Comparison of ENCODE assay signal across 8 cellular contexts in the genomic region with DNA sequence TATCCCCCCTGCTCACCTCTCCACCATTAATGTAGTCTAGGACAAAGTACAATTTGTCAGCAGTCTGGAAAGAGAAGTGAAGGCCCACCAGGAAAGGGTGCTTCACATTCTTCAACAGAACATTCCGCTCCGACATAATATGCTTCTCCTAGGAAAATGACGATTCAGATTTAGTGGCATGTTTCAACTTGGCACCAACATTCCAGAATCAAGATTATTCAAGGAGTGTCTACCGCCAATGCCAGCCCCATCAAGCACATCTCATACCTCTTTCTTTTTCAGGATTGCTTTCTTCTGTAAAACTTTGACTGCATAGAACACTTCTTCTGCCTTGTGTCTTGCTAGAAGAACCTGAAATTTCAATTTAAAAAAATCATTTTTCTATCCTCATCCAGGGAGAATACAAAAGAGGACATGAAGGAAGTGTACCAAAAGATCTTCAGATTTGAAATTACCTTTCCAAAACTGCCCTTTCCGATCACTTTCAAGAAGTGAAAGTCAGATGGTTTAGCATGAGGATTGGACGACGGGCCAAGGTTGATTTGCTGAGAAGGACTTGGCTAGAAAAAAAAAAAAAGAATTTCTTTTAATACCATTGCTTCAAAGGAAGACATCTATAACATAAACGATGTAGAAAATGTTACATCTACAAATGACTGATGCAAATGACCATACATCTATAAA.
DNase-seq lines count a peak whose midpoint lies in the region; ATAC-seq and TF ChIP-seq lines count a peak whose summit lies in the region.

No MANE protein-coding gene starts in this region.

- H3K9me3 ChIP-seq in heart right ventricle = no peaks in the 10 kb centered on the region
- no peaks in the 10 kb centered on the region for H3K9me3 ChIP-seq in breast epithelium
- no peaks in the 10 kb centered on the region for H3K9me3 ChIP-seq in mononuclear cell (ENCODE audit: low read depth, low read length)
- no peaks in the 10 kb centered on the region for H3K9me3 ChIP-seq in uterus

- H3K27ac ChIP-seq in heart right ventricle = peak overlapping the region in 9 of 10 donors; percentile 0 to 100 (median 98)
- H3K27ac ChIP-seq in breast epithelium = peak overlapping the region; percentile 27 to 33
- H3K27ac ChIP-seq in uterus = peak overlapping the region in 1 of 2 donors; percentile 51

- no peak for DNase-seq in heart right ventricle
- no peak for DNase-seq in cardiac septum (ENCODE audit: low spot score)
- no peak for DNase-seq in breast epithelium (ENCODE audit: low spot score in 2 of 2)
- no peak for DNase-seq in uterus
- no peak for DNase-seq in NCI-H446 treated with DMSO at 0.1 percent for 48 hours (lab: John Stamatoyannopoulos, UW)

- 41 to 46% methylated on average over 8 of the region's 8 CpGs for WGBS in heart right ventricle, 2 donors

- H3K4me1 ChIP-seq in heart right ventricle = peaks cover 2 to 76% (median 65%) of the 10 kb centered on the region in 9 donors
- H3K4me1 ChIP-seq in breast epithelium = peaks cover 5 to 6% of the 10 kb centered on the region in 2 donors
- peaks cover 57% of the 10 kb centered on the region for H3K4me1 ChIP-seq in mononuclear cell (ENCODE audit: insufficient read depth, low read length)
- H3K4me1 ChIP-seq in uterus = peaks cover 0 to 8% of the 10 kb centered on the region in 2 donors

- H3K4me3 ChIP-seq in heart right ventricle (peak overlapping the region; percentile 66 to 85 (median 78)), breast epithelium (peak overlapping the region; percentile 78 to 93 (median 87)), mononuclear cell (ENCODE audit: low read length) (peak overlapping the region; percentile 86), uterus (peak overlapping the region; percentile 41 to 84)

- TF ChIP-seq CTCF in heart right ventricle (IDR thresholded peaks at IDR 0.05) (no peak), breast epithelium (IDR thresholded peaks at IDR 0.05) (no peak), uterus (IDR thresholded peaks at IDR 0.05) (no peak)

- H3K27me3 ChIP-seq in heart right ventricle = no peaks in the 10 kb centered on the region
- H3K27me3 ChIP-seq in breast epithelium = no peaks in the 10 kb centered on the region
- H3K27me3 ChIP-seq in mononuclear cell (ENCODE audit: insufficient read depth, low read length) = no peaks in the 10 kb centered on the region
- H3K27me3 ChIP-seq in uterus = no peaks in the 10 kb centered on the region

- TF ChIP-seq POLR2A in breast epithelium (IDR thresholded peaks at IDR 0.05) (no peak), uterus (IDR thresholded peaks at IDR 0.05) (no peak)

- peaks cover 0 to 58% (median 33%) of the 10 kb centered on the region in 9 donors for H3K36me3 ChIP-seq in heart right ventricle
- H3K36me3 ChIP-seq in breast epithelium = peaks cover 8% of the 10 kb centered on the region
- no peaks in the 10 kb centered on the region for H3K36me3 ChIP-seq in uterus

- intact Hi-C loops in heart right ventricle (cut with DNase I) = loop anchor here in 9 of 10 donors (1.0 to 10.0 kb wide), 13 partner anchors 172 to 769 kb away; no protein-coding TSS in a partner anchor
- intact Hi-C loops in cardiac septum (cut with DNase I) = loop anchor here (5.0 to 10.0 kb wide), 3 partner anchors 272 to 764 kb away; no protein-coding TSS in a partner anchor
- intact Hi-C loops in breast epithelium (cut with DNase I; ENCODE audit: low total_unique reads) = loop anchor here (10.0 kb wide), 1 partner anchor 652 kb away; no protein-coding TSS in a partner anchor
- intact Hi-C loops in uterus (cut with DNase I; ENCODE audit: low total_unique reads) = loop anchor here (10.0 kb wide), 3 partner anchors 462 to 772 kb away; no protein-coding TSS in a partner anchor

- ATAC-seq in heart right ventricle (no peak), HG02870 (IDR thresholded peaks at IDR 0.05; ENCODE audit: unreplicated experiment) (no peak), GM21381 (IDR thresholded peaks at IDR 0.05; ENCODE audit: unreplicated experiment) (no peak)
